Comparison of ENCODE assay signal across 11 cellular contexts in genomic region chr6:157983439-157984119, GRCh38. TPM values are rescaled to one million over a fixed set of nuclear protein-coding genes. Genes with fewer than 3 reads are reported as not detected.
DNase-seq lines count a peak whose midpoint lies in the region; ATAC-seq, FAIRE-seq and TF ChIP-seq lines count a peak whose summit lies in the region.
"Had no signal": no experiment of that assay in that cellular context is flagged by ENCODE, and none has a peak within 500 bp of the region (broad histone marks: within the 10 kb centered on the region; RNA-seq: fewer than 3 reads in every experiment).

No MANE protein-coding gene starts in this region.

- peaks cover 56% of the 10 kb centered on the region for H3K4me1 ChIP-seq in A549
- H3K4me1 ChIP-seq in adipocyte (ENCODE audit: control insufficient read depth, insufficient read depth, low read length), result peaks cover 15% of the 10 kb centered on the region

- no peak for TF ChIP-seq POLR2A in A549 (IDR thresholded peaks at IDR 0.05; ENCODE audit: low read length)

- FAIRE-seq in A549 (lab: Jason Lieb, UNC), result no peak
- FAIRE-seq in GM19239 (lab: Jason Lieb, UNC), result peak; percentile 66
- no peak for FAIRE-seq in HTR-8/SVneo (lab: Jason Lieb, UNC)
- FAIRE-seq: frontal cortex had no signal

- POLR2A ChIA-PET in A549 (lab: Yijun Ruan, JAX), result interaction anchor here (0.7 to 1.2 kb wide), 2 partner anchors 43 to 57 kb away, joined by 3 to 4 read pairs; no protein-coding TSS in a partner anchor

- CTCF ChIA-PET in A549 (lab: Yijun Ruan, JAX), result interaction anchor here (0.6 to 4.6 kb wide), 17 partner anchors 10 to 709 kb away, joined by 3 to 26 read pairs (median 6); no protein-coding TSS in a partner anchor

- no peak for ATAC-seq in A549
- ATAC-seq in left ventricle myocardium superior, result no peak

- TF ChIP-seq CTCF in A549 (IDR thresholded peaks at IDR 0.05), result no peak

- intact Hi-C loops in left ventricle myocardium superior (cut with micrococcal nuclease), result loop anchor here (10.0 kb wide), 1 partner anchor 81 kb away; no protein-coding TSS in a partner anchor

- peak overlapping the region; percentile 89 to 97 for H3K27ac ChIP-seq in A549

- peak overlapping the region; percentile 96 for H3K4me2 ChIP-seq in A549

- TF ChIP-seq RAD21 in A549 (conservative IDR thresholded peaks at IDR 0.05 in 1 of 2, IDR thresholded peaks at IDR 0.05 in 1 of 2), result no peak

- 70% methylated on average over 9 of the region's 9 CpGs for WGBS in A549 (ENCODE audit: missing lambda C conversion rate)

- H3K9ac ChIP-seq in adipocyte (ENCODE audit: low read length), result no peak overlapping the region

- peak overlapping the region; percentile 89 for H3K4me3 ChIP-seq in A549
- peak overlapping the region; percentile 84 for H3K4me3 ChIP-seq in adipocyte (ENCODE audit: low read length)

- no peak for TF ChIP-seq EP300 in A549 (IDR thresholded peaks at IDR 0.05)

- no peaks in the 10 kb centered on the region for H3K36me3 ChIP-seq in adipocyte (ENCODE audit: control insufficient read depth, insufficient read depth, low read length, severe bottlenecking)

- no peak for DNase-seq in A549 (ENCODE audit: low read depth in 1 of 2, low spot score in 1 of 2)
- no peak for DNase-seq in GM19239 (ENCODE audit: insufficient read length, low spot score)
- peak; percentile 62 for DNase-seq in adipocyte (ENCODE audit: low read depth)
- peak; percentile 29 for DNase-seq in inferior parietal cortex (ENCODE audit: extremely low spot score)
- DNase-seq in HUDEP-2 (lab: John Stamatoyannopoulos, UW; ENCODE audit: unreplicated experiment in 76 of 76), result no peak
- no peak for DNase-seq in left ventricle myocardium superior
- DNase-seq in nucleus accumbens (lab: John Stamatoyannopoulos, UW), result no peak
- DNase-seq in HTR-8/SVneo (ENCODE audit: insufficient read length, low spot score), result no peak
- DNase-seq: activated CD8-positive, alpha-beta memory T cell treated with anti-CD3 and anti-CD28 coated beads, Interleukin-2, amount 50 U/mL, for 4 hours; DMS79 had no signal

- H3K9me3 ChIP-seq in A549 (no peaks in the 10 kb centered on the region), adipocyte (ENCODE audit: control insufficient read depth, low read length) (no peaks in the 10 kb centered on the region)

- no peaks in the 10 kb centered on the region for H3K27me3 ChIP-seq in adipocyte (replicated peaks; ENCODE audit: control insufficient read depth, insufficient read depth, low read length)

TF ChIP-seq in A549, 52 proteins besides CTCF, POLR2A, EP300 and RAD21:
- TF ChIP-seq RFX5 (IDR thresholded peaks at IDR 0.05) (no peak), HEYL (CRISPR knock-in tag; IDR thresholded peaks at IDR 0.05) (no peak), SREBF2 (IDR thresholded peaks at IDR 0.05) (no peak), MAFK (IDR thresholded peaks at IDR 0.05; ENCODE audit: partially characterized antibody) (no peak), JUNB (IDR thresholded peaks at IDR 0.05) (no peak), NPAS2 (CRISPR knock-in tag; IDR thresholded peaks at IDR 0.05; ENCODE audit: borderline replicate concordance) (no peak), ZC3H11A (IDR thresholded peaks at IDR 0.05) (no peak), FOXS1 (CRISPR knock-in tag; IDR thresholded peaks at IDR 0.05) (no peak), MYC (IDR thresholded peaks at IDR 0.05; ENCODE audit: borderline replicate concordance, low read length) (no peak), KDM5A (IDR thresholded peaks at IDR 0.05) (no peak), NFE2L2 (conservative IDR thresholded peaks at IDR 0.05; ENCODE audit: low read length) (no peak), ZNF302 (CRISPR knock-in tag; IDR thresholded peaks at IDR 0.05) (no peak), EHMT2 (IDR thresholded peaks at IDR 0.05; ENCODE audit: low read depth) (no peak), NR3C1 (IDR thresholded peaks at IDR 0.05) (no peak), BHLHE40 (IDR thresholded peaks at IDR 0.05; ENCODE audit: low read depth, low read length) (no peak), FOSB (CRISPR knock-in tag; IDR thresholded peaks at IDR 0.05) (no peak), ZSCAN20 (CRISPR knock-in tag; IDR thresholded peaks at IDR 0.05) (no peak), CHD2 (IDR thresholded peaks at IDR 0.05; ENCODE audit: low read length, partially characterized antibody) (no peak)

RNA-seq across cellular contexts. Expression of gene SYNJ2, which starts 1.9 kb away (rescaled TPM):
- polyA plus RNA-seq in A549 (2011; rRNA removed) (22.3 and 24.7 TPM in 2 replicates), A549 (2017; fragmentation: RNase III; extraction: RNeasy Plus Mini Kit Qiagen cat#74134 plus additional on column Dnase treatment) (26.5 to 28.5 TPM (median 26.7 TPM) in 3 replicates)
- polyA plus RNA-seq in A549 (2012; cell fraction: cytosol; rRNA removed), result 28.9 and 30.2 TPM in 2 replicates
- polyA plus RNA-seq in A549 (2012; cell fraction: nucleus; rRNA removed), result 21.6 and 25.1 TPM in 2 replicates
- polyA minus RNA-seq in A549 (2011; rRNA and poly(A)+ RNA removed), result 31.0 and 31.9 TPM in 2 replicates
- total RNA-seq in left ventricle myocardium superior, result 14.7 TPM

Comparison
In these comparisons a context has a peak if more than half of its experiments do, and no peak if none do; other contexts are left out.
1. DNase-seq: peak in adipocyte (single experiment) and inferior parietal cortex (single experiment); none in A549 (0 of 2), GM19239 (single experiment), HUDEP-2 (0 of 76), left ventricle myocardium superior (single experiment), nucleus accumbens (0 of 56) and HTR-8/SVneo (single experiment).